ENCODE assay signal across 11 cellular contexts in the genomic region with DNA sequence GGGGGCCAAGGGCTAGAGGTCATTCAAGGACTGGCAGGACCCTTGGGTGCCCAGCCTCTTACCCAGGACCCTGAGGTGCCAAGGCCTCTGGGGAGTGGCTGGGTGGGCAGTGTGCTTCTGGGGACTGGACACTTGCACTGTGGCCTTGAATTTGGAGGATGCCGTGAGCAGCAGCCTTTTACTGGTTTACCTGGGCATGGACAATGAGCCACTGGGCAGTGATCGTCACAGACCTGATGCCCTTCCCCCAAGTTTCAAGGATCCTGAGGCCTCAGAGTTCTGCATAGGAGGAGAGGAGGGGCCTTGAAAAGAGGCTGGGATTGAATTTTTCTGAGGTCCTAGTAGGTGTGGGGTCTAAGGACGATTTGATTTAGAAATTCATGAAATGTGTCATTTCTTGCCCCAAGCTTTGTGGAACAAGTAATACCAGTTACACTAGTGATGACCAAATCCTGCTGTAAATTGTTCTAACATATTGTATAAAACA.
DNase-seq lines count a peak whose midpoint lies in the region; ATAC-seq, FAIRE-seq and TF ChIP-seq lines count a peak whose summit lies in the region.
"Had no signal": no experiment of that assay in that cellular context is flagged by ENCODE, and none has a peak within 500 bp of the region (broad histone marks: within the 10 kb centered on the region; RNA-seq: fewer than 3 reads in every experiment).

No MANE protein-coding gene starts in this region.

- no peak overlapping the region for H3K4me3 Mint-ChIP-seq in activated CD8-positive, alpha-beta memory T cell treated with anti-CD3 and anti-CD28 coated beads, Interleukin-2, amount 10 ng/mL, durations not matched to agents 7 days and 5 days

- H3K27me3 Mint-ChIP-seq in activated CD8-positive, alpha-beta memory T cell treated with anti-CD3 and anti-CD28 coated beads, Interleukin-2, amount 10 ng/mL, durations not matched to agents 7 days and 5 days: peaks cover 14% of the 10 kb centered on the region

- H3K9ac ChIP-seq in mesendoderm (ENCODE audit: low read length): no peak overlapping the region

- no peak overlapping the region for H4K5ac ChIP-seq in mesendoderm (ENCODE audit: low read length)

- no peak overlapping the region for H3K4me2 ChIP-seq in mesendoderm (ENCODE audit: low read length)

- no peaks in the 10 kb centered on the region for H3K79me1 ChIP-seq in mesendoderm (ENCODE audit: low read length)

- no peak overlapping the region for H3K4me3 ChIP-seq in bronchial epithelial cell (ENCODE audit: low read depth, low read length)
- no peak overlapping the region for H3K4me3 ChIP-seq in mesendoderm (ENCODE audit: low read length)

- H3K56ac ChIP-seq in mesendoderm (ENCODE audit: low read length): peak overlapping the region; percentile 25

- H2AK5ac ChIP-seq in mesendoderm (ENCODE audit: low read length): no peak overlapping the region

- H3K4me1 ChIP-seq in mesendoderm (ENCODE audit: control insufficient read depth, low read depth, low read length): peaks cover 3% of the 10 kb centered on the region

- H3K27ac ChIP-seq in mesendoderm (ENCODE audit: low read depth, low read length): peak overlapping the region; percentile 72

- no peak overlapping the region for H2BK120ac ChIP-seq in mesendoderm (ENCODE audit: low read depth, low read length)

- no peak for ATAC-seq in activated CD8-positive, alpha-beta memory T cell treated with anti-CD3 and anti-CD28 coated beads, Interleukin-2, amount 10 ng/mL, durations not matched to agents 7 days and 5 days
- ATAC-seq in HG03342 (IDR thresholded peaks at IDR 0.05; ENCODE audit: unreplicated experiment): no peak
- no peak for ATAC-seq in GM21360 (IDR thresholded peaks at IDR 0.05; ENCODE audit: unreplicated experiment)

- H3K9me3 Mint-ChIP-seq in activated CD8-positive, alpha-beta memory T cell treated with anti-CD3 and anti-CD28 coated beads, Interleukin-2, amount 10 ng/mL, durations not matched to agents 7 days and 5 days (ENCODE audit: low read depth): no peaks in the 10 kb centered on the region

- no peak overlapping the region for H2BK15ac ChIP-seq in mesendoderm (replicated peaks; ENCODE audit: low read depth)

- H3K4me1 Mint-ChIP-seq in activated CD8-positive, alpha-beta memory T cell treated with anti-CD3 and anti-CD28 coated beads, Interleukin-2, amount 10 ng/mL, durations not matched to agents 7 days and 5 days: no peaks in the 10 kb centered on the region

- TF ChIP-seq CTCF in bronchial epithelial cell (IDR thresholded peaks at IDR 0.05; ENCODE audit: insufficient read depth, low read length, severe bottlenecking): no peak

- peak overlapping the region; percentile 44 for H3K4ac ChIP-seq in mesendoderm (ENCODE audit: low read depth, low read length)

- H3K27me3 ChIP-seq in bronchial epithelial cell (ENCODE audit: control insufficient read depth, insufficient read depth, low read length) (no peaks in the 10 kb centered on the region), mesendoderm (ENCODE audit: insufficient read depth, low read length, poor library complexity) (no peaks in the 10 kb centered on the region)

- H3K27ac Mint-ChIP-seq in activated CD8-positive, alpha-beta memory T cell treated with anti-CD3 and anti-CD28 coated beads, Interleukin-2, amount 10 ng/mL, durations not matched to agents 7 days and 5 days: no peak overlapping the region

- H3K79me2 ChIP-seq in mesendoderm (ENCODE audit: control insufficient read depth, insufficient read depth, low read length): no peaks in the 10 kb centered on the region

- FAIRE-seq in bronchial epithelial cell (lab: Jason Lieb, UNC) (no peak), urothelium cell line (lab: Jason Lieb, UNC) (no peak)
- FAIRE-seq: A204.1 had no signal

- peak; percentile 27 for DNase-seq in activated CD8-positive, alpha-beta memory T cell treated with anti-CD3 and anti-CD28 coated beads, Interleukin-2, amount 10 ng/mL, durations not matched to agents 7 days and 5 days
- DNase-seq in activated CD8-positive, alpha-beta memory T cell treated with anti-CD3 and anti-CD28 coated beads, Interleukin-2, amount 50 U/mL, for 48 hours: no peak
- DNase-seq in bronchial epithelial cell (ENCODE audit: low read depth) (peak; percentile 97), mesendoderm (peak; percentile 57), urothelium cell line (ENCODE audit: low spot score) (peak; percentile 60), GDM1 (lab: John Stamatoyannopoulos, UW) (no peak)
- DNase-seq: activated T-cell treated with anti-CD3 and anti-CD28 coated beads for 4 hours; stimulated activated CD4-positive, alpha-beta T cell treated with anti-CD3 and anti-CD28 coated beads, Interleukin-12 subunit alpha, Interleukin-12 subunit beta, amount 100 ng/mL, for 4 hours had no signal

- no CpG with 5 or more reads among the region's 3 CpGs for WGBS in mesendoderm (ENCODE audit: extremely low coverage, insufficient coverage, low lambda C conversion rate)

- CTCF ChIA-PET in activated CD8-positive, alpha-beta memory T cell treated with anti-CD3 and anti-CD28 coated beads, Interleukin-2, amount 10 ng/mL, durations not matched to agents 7 days and 5 days (lab: Charles Lee): no interaction called here

- H3K36me3 Mint-ChIP-seq in activated CD8-positive, alpha-beta memory T cell treated with anti-CD3 and anti-CD28 coated beads, Interleukin-2, amount 10 ng/mL, durations not matched to agents 7 days and 5 days: no peaks in the 10 kb centered on the region

- no peak overlapping the region for H3K23ac ChIP-seq in mesendoderm (ENCODE audit: low read length)

- no peak overlapping the region for H2BK5ac ChIP-seq in mesendoderm (ENCODE audit: low read length)

- H3K18ac ChIP-seq in mesendoderm (ENCODE audit: low read length): peak overlapping the region; percentile 23

- H4K8ac ChIP-seq in mesendoderm (ENCODE audit: low read depth, low read length): no peak overlapping the region

- H3K36me3 ChIP-seq in bronchial epithelial cell (ENCODE audit: control insufficient read depth, insufficient read depth, low read length): no peaks in the 10 kb centered on the region
- no peaks in the 10 kb centered on the region for H3K36me3 ChIP-seq in mesendoderm (ENCODE audit: control insufficient read depth, insufficient read depth, low read length)

Comparison
In these comparisons a context has a peak if more than half of its experiments do, and no peak if none do; other contexts are left out.
1. DNase-seq: peak in activated CD8-positive, alpha-beta memory T cell treated with anti-CD3 and anti-CD28 coated beads, Interleukin-2, amount 10 ng/mL, durations not matched to agents 7 days and 5 days (single experiment), bronchial epithelial cell (single experiment), mesendoderm (single experiment) and urothelium cell line (single experiment); none in activated CD8-positive, alpha-beta memory T cell treated with anti-CD3 and anti-CD28 coated beads, Interleukin-2, amount 50 U/mL, for 48 hours (single experiment) and GDM1 (single experiment).